ENCODE assay signal across 3 cellular contexts in genomic region chr3:14816359-14816758, GRCh38.
TF ChIP-seq lines count a peak whose summit lies in the region.

No MANE protein-coding gene starts in this region.

TF ChIP-seq in HepG2, 621 proteins besides CTCF, POLR2A, EP300 and RAD21:
- peak; percentile 69 for TF ChIP-seq ZNF629 (CRISPR knock-in tag; conservative IDR thresholded peaks at IDR 0.05)
- no peak for TF ChIP-seq PHF20 (CRISPR knock-in tag; IDR thresholded peaks at IDR 0.05)

TF ChIP-seq in K562, 482 proteins besides CTCF, POLR2A, EP300 and RAD21:
- TF ChIP-seq THRB (CRISPR knock-in tag; conservative IDR thresholded peaks at IDR 0.05) (no peak), CBFA2T2 (conservative IDR thresholded peaks at IDR 0.05) (no peak), ZC3H8 (IDR thresholded peaks at IDR 0.05) (no peak), KDM1A (IDR thresholded peaks at IDR 0.05) (peak in 1 of 2 experiments; percentile 49; a peak in 1 of 4 replicates), BCOR (IDR thresholded peaks at IDR 0.05) (peak; percentile 78), RBM25 (IDR thresholded peaks at IDR 0.05; ENCODE audit: low read depth, low read length, severe bottlenecking) (peak; percentile 95), SMARCA5 (IDR thresholded peaks at IDR 0.05) (0 out of 2 replicates have a peak, but pooled peaks have one; percentile 37)
- TF ChIP-seq, protein P1, sequence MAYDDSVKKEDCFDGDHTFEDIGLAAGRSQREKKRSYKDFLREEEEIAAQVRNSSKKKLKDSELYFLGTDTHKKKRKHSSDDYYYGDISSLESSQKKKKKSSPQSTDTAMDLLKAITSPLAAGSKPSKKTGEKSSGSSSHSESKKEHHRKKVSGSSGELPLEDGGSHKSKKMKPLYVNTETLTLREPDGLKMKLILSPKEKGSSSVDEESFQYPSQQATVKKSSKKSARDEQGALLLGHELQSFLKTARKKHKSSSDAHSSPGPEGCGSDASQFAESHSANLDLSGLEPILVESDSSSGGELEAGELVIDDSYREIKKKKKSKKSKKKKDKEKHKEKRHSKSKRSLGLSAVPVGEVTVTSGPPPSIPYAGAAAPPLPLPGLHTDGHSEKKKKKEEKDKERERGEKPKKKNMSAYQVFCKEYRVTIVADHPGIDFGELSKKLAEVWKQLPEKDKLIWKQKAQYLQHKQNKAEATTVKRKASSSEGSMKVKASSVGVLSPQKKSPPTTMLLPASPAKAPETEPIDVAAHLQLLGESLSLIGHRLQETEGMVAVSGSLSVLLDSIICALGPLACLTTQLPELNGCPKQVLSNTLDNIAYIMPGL (CRISPR knock-in tag; IDR thresholded peaks at IDR 0.05), result no peak
- TF ChIP-seq, protein P2, sequence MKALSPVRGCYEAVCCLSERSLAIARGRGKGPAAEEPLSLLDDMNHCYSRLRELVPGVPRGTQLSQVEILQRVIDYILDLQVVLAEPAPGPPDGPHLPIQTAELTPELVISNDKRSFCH (CRISPR knock-in tag; IDR thresholded peaks at IDR 0.05), result no peak
- TF ChIP-seq, protein P2 (tag; IDR thresholded peaks at IDR 0.05), result no peak

TF ChIP-seq in H1, 55 proteins besides CTCF, POLR2A, EP300 and RAD21:
- TF ChIP-seq KDM1A (IDR thresholded peaks at IDR 0.05; ENCODE audit: borderline replicate concordance, low read length) (peak; percentile 58; the same call in 1 of the 2 replicates), TBP (IDR thresholded peaks at IDR 0.05; ENCODE audit: low read depth, low read length) (no peak)
TF ChIP-seq in H1: peak in this region for 1.
